Comparison of ENCODE assay signal across 1 cellular context in genomic region chr7:154677454-154677853, GRCh38.
TF ChIP-seq lines count a peak whose summit lies in the region.

No MANE protein-coding gene starts in this region.

TF ChIP-seq in K562, 482 proteins besides CTCF, POLR2A, EP300 and RAD21 (continued from another document and continues in another):
- TF ChIP-seq THAP12 (CRISPR knock-in tag; IDR thresholded peaks at IDR 0.05) (peak; percentile 54; the same call in 1 of the 2 replicates), PKNOX1 (IDR thresholded peaks at IDR 0.05) (peak; percentile 59), ATF4 (CRISPR knock-in tag; IDR thresholded peaks at IDR 0.05) (peak; percentile 74; the same call in 1 of the 2 replicates), ZFX (CRISPR knock-in tag; IDR thresholded peaks at IDR 0.05) (no peak), MAZ (CRISPR knock-in tag; conservative IDR thresholded peaks at IDR 0.05 in 1 of 2, IDR thresholded peaks at IDR 0.05 in 1 of 2) (peak in 1 of 2 experiments; percentile 70; a peak in 2 of 4 replicates), E2F3 (CRISPR knock-in tag; IDR thresholded peaks at IDR 0.05) (peak; percentile 53; the same call in 1 of the 2 replicates), ZNF311 (CRISPR knock-in tag; IDR thresholded peaks at IDR 0.05) (peak; percentile 28; the same call in 1 of the 2 replicates), MEIS2 (IDR thresholded peaks at IDR 0.05; ENCODE audit: partially characterized antibody) (peak; percentile 6), ZBTB1 (CRISPR knock-in tag; IDR thresholded peaks at IDR 0.05; ENCODE audit: borderline replicate concordance, low read depth) (no peak), ZNF23 (CRISPR knock-in tag; IDR thresholded peaks at IDR 0.05) (no peak), CREB3 (tag; conservative IDR thresholded peaks at IDR 0.05; ENCODE audit: low read depth) (0 out of 2 replicates have a peak, but pooled peaks have one; percentile 42), BHLHE40 (IDR thresholded peaks at IDR 0.05; ENCODE audit: low read length) (peak; percentile 94), CREM (IDR thresholded peaks at IDR 0.05; ENCODE audit: low read depth) (peak; percentile 72), CCAR2 (IDR thresholded peaks at IDR 0.05; ENCODE audit: low read depth, low read length) (no peak), FOXP1 (CRISPR knock-in tag; IDR thresholded peaks at IDR 0.05) (no peak), EGR1 (conservative IDR thresholded peaks at IDR 0.05) (peak; percentile 92), ZNF639 (CRISPR knock-in tag; conservative IDR thresholded peaks at IDR 0.05 in 1 of 2, IDR thresholded peaks at IDR 0.05 in 1 of 2) (peak in 1 of 2 experiments; percentile 59; a peak in 1 of 4 replicates), SMAD4 (CRISPR knock-in tag; conservative IDR thresholded peaks at IDR 0.05) (0 out of 2 replicates have a peak, but pooled peaks have one; percentile 66), L3MBTL2 (IDR thresholded peaks at IDR 0.05) (peak; percentile 87), HNRNPUL1 (IDR thresholded peaks at IDR 0.05; ENCODE audit: low read length) (no peak), CBFB (CRISPR knock-in tag; IDR thresholded peaks at IDR 0.05) (no peak), EZH2 (IDR thresholded peaks at IDR 0.05; ENCODE audit: borderline replicate concordance, low read depth, low read length) (no peak), RBBP5 (IDR thresholded peaks at IDR 0.05; ENCODE audit: borderline replicate concordance, insufficient read depth, low read length, poor library complexity, severe bottlenecking) (no peak), POLR2G (IDR thresholded peaks at IDR 0.05; ENCODE audit: low read depth, low read length) (peak; percentile 52), OTX1 (CRISPR knock-in tag; IDR thresholded peaks at IDR 0.05) (no peak), ERF (CRISPR knock-in tag; IDR thresholded peaks at IDR 0.05) (0 out of 2 replicates have a peak, but pooled peaks have one; percentile 28), HCFC1 (IDR thresholded peaks at IDR 0.05; ENCODE audit: low read depth, low read length) (no peak), STAT6 (CRISPR knock-in tag; IDR thresholded peaks at IDR 0.05) (no peak), SOX6 (IDR thresholded peaks at IDR 0.05) (0 out of 2 replicates have a peak, but pooled peaks have one; percentile 9), FUS (optimal IDR thresholded peaks at IDR 0.05; ENCODE audit: low read depth, low read length) (no peak), EP400 (IDR thresholded peaks at IDR 0.05) (no peak)
- TF ChIP-seq, protein P1, sequence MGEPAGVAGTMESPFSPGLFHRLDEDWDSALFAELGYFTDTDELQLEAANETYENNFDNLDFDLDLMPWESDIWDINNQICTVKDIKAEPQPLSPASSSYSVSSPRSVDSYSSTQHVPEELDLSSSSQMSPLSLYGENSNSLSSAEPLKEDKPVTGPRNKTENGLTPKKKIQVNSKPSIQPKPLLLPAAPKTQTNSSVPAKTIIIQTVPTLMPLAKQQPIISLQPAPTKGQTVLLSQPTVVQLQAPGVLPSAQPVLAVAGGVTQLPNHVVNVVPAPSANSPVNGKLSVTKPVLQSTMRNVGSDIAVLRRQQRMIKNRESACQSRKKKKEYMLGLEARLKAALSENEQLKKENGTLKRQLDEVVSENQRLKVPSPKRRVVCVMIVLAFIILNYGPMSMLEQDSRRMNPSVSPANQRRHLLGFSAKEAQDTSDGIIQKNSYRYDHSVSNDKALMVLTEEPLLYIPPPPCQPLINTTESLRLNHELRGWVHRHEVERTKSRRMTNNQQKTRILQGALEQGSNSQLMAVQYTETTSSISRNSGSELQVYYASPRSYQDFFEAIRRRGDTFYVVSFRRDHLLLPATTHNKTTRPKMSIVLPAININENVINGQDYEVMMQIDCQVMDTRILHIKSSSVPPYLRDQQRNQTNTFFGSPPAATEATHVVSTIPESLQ (CRISPR knock-in tag; IDR thresholded peaks at IDR 0.05), result no peak
- TF ChIP-seq, protein P2, sequence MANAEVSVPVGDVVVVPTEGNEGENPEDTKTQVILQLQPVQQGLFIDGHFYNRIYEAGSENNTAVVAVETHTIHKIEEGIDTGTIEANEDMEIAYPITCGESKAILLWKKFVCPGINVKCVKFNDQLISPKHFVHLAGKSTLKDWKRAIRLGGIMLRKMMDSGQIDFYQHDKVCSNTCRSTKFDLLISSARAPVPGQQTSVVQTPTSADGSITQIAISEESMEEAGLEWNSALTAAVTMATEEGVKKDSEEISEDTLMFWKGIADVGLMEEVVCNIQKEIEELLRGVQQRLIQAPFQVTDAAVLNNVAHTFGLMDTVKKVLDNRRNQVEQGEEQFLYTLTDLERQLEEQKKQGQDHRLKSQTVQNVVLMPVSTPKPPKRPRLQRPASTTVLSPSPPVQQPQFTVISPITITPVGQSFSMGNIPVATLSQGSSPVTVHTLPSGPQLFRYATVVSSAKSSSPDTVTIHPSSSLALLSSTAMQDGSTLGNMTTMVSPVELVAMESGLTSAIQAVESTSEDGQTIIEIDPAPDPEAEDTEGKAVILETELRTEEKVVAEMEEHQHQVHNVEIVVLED (CRISPR knock-in tag; IDR thresholded peaks at IDR 0.05), result no peak
- TF ChIP-seq, protein P3, sequence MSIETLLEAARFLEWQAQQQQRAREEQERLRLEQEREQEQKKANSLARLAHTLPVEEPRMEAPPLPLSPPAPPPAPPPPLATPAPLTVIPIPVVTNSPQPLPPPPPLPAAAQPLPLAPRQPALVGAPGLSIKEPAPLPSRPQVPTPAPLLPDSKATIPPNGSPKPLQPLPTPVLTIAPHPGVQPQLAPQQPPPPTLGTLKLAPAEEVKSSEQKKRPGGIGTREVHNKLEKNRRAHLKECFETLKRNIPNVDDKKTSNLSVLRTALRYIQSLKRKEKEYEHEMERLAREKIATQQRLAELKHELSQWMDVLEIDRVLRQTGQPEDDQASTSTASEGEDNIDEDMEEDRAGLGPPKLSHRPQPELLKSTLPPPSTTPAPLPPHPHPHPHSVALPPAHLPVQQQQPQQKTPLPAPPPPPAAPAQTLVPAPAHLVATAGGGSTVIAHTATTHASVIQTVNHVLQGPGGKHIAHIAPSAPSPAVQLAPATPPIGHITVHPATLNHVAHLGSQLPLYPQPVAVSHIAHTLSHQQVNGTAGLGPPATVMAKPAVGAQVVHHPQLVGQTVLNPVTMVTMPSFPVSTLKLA (conservative IDR thresholded peaks at IDR 0.05), result peak; percentile 70 to 86; a peak in 3 of 4 replicates
- TF ChIP-seq, protein P4, sequence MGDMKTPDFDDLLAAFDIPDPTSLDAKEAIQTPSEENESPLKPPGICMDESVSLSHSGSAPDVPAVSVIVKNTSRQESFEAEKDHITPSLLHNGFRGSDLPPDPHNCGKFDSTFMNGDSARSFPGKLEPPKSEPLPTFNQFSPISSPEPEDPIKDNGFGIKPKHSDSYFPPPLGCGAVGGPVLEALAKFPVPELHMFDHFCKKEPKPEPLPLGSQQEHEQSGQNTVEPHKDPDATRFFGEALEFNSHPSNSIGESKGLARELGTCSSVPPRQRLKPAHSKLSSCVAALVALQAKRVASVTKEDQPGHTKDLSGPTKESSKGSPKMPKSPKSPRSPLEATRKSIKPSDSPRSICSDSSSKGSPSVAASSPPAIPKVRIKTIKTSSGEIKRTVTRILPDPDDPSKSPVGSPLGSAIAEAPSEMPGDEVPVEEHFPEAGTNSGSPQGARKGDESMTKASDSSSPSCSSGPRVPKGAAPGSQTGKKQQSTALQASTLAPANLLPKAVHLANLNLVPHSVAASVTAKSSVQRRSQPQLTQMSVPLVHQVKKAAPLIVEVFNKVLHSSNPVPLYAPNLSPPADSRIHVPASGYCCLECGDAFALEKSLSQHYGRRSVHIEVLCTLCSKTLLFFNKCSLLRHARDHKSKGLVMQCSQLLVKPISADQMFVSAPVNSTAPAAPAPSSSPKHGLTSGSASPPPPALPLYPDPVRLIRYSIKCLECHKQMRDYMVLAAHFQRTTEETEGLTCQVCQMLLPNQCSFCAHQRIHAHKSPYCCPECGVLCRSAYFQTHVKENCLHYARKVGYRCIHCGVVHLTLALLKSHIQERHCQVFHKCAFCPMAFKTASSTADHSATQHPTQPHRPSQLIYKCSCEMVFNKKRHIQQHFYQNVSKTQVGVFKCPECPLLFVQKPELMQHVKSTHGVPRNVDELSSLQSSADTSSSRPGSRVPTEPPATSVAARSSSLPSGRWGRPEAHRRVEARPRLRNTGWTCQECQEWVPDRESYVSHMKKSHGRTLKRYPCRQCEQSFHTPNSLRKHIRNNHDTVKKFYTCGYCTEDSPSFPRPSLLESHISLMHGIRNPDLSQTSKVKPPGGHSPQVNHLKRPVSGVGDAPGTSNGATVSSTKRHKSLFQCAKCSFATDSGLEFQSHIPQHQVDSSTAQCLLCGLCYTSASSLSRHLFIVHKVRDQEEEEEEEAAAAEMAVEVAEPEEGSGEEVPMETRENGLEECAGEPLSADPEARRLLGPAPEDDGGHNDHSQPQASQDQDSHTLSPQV (IDR thresholded peaks at IDR 0.05), result peak; percentile 90
- TF ChIP-seq, protein P5, sequence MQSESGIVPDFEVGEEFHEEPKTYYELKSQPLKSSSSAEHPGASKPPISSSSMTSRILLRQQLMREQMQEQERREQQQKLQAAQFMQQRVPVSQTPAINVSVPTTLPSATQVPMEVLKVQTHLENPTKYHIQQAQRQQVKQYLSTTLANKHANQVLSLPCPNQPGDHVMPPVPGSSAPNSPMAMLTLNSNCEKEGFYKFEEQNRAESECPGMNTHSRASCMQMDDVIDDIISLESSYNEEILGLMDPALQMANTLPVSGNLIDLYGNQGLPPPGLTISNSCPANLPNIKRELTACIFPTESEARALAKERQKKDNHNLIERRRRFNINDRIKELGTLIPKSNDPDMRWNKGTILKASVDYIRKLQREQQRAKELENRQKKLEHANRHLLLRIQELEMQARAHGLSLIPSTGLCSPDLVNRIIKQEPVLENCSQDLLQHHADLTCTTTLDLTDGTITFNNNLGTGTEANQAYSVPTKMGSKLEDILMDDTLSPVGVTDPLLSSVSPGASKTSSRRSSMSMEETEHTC (IDR thresholded peaks at IDR 0.05), result 0 out of 2 replicates have a peak, but pooled peaks have one; percentile 48
